13 cellular contexts compared by ENCODE assay signal in the genomic region with DNA sequence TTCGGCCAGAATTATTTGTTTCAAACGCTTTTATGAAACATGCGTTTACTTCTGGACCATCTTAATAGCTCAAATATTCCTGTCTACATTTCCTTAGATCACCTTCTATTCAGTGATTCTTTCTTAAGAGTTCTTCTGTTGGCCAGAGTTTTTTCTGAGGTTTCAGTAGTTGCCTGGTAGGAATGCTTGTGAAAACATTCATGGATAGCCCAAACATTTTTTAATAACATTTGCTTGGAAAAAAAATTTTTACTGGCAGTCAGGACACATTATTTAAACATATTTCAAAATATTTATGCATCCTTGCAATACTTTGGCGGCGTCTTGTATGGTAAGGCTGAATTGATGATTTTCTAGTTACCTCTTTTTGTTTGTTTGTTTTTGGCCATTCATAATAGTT.
"Had no signal": no experiment of that assay in that cellular context is flagged by ENCODE, and none has a peak within 500 bp of the region (broad histone marks: within the 10 kb centered on the region; RNA-seq: fewer than 3 reads in every experiment).

No MANE protein-coding gene starts in this region.

- ATAC-seq: left cardiac atrium; naive thymus-derived CD4-positive, alpha-beta T cell; right cardiac atrium; stimulated activated memory B cell treated with anti-CD40 and anti-IgM and Interleukin-4, amounts not matched to agents 10 μg/mL and 1 μg/mL and 100 μg/mL, for 72 hours had no signal

- H3K4me3 ChIP-seq: lung, spleen, transverse colon had no signal

- H3K36me3 ChIP-seq: spleen, transverse colon had no signal

- DNase-seq: activated CD4-positive, alpha-beta T cell treated with anti-CD3 and anti-CD28 coated beads, Interleukin-2, amount 50 U/mL, for 1 hour; activated CD4-positive, CD25-positive, alpha-beta regulatory T cell; activated naive CD4-positive, alpha-beta T cell treated with anti-CD3 and anti-CD28 coated beads, Interleukin-2, amount 50 U/mL, for 16 hours; activated T-cell treated with anti-CD3 and anti-CD28 coated beads for 4 hours; left cardiac atrium; naive thymus-derived CD4-positive, alpha-beta T cell; right cardiac atrium; spleen; stimulated activated CD4-positive, alpha-beta T cell treated with anti-CD3 and anti-CD28 coated beads, Interleukin-1b, Interleukin-23, amount 100 ng/mL, for 48 hours; substantia nigra; transverse colon had no signal

- H3K4me1 Mint-ChIP-seq: naive thymus-derived CD4-positive, alpha-beta T cell; stimulated activated memory B cell treated with anti-CD40 and anti-IgM and Interleukin-4, amounts not matched to agents 10 μg/mL and 1 μg/mL and 100 μg/mL, for 72 hours had no signal

- H3K27me3 Mint-ChIP-seq: naive thymus-derived CD4-positive, alpha-beta T cell; stimulated activated memory B cell treated with anti-CD40 and anti-IgM and Interleukin-4, amounts not matched to agents 10 μg/mL and 1 μg/mL and 100 μg/mL, for 72 hours had no signal

- H3K4me3 Mint-ChIP-seq: naive thymus-derived CD4-positive, alpha-beta T cell; stimulated activated memory B cell treated with anti-CD40 and anti-IgM and Interleukin-4, amounts not matched to agents 10 μg/mL and 1 μg/mL and 100 μg/mL, for 72 hours had no signal

- H3K4me1 ChIP-seq: spleen, transverse colon had no signal

- H3K27me3 ChIP-seq: spleen, transverse colon had no signal
